18 cellular contexts compared by ENCODE assay signal in the genomic region with DNA sequence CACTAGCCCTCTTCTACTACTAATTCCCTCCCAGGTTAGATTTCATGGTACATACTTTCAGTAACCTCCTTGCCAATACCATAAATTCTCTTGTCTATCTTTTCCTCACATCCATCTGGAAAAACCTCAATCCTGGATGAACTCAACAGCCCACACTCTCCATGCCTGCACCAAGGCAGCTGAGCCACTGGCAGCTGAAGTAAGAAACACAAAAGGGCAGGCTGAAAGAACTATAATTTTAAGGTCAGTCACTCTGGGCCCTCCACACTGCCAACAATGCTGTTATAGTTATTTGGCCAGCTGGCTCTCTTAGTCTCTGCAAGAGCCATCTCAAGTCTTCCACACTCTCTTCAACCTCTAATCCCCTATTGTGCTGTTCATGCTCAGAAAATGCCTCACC.
"Had no signal": no experiment of that assay in that cellular context is flagged by ENCODE, and none has a peak within 500 bp of the region (broad histone marks: within the 10 kb centered on the region; RNA-seq: fewer than 3 reads in every experiment).

No MANE protein-coding gene starts in this region.

- H3K27me3 ChIP-seq: brain microvascular endothelial cell, neutrophil, pancreas, tibial artery, uterus had no signal

- DNase-seq: activated CD4-positive, alpha-beta T cell treated with anti-CD3 and anti-CD28 coated beads for 48 hours; activated CD4-positive, CD25-positive, alpha-beta regulatory T cell; activated CD8-positive, alpha-beta T cell treated with anti-CD3 and anti-CD28 coated beads for 36 hours; activated naive CD4-positive, alpha-beta T cell treated with anti-CD3 and anti-CD28 coated beads for 36 hours; activated T-cell treated with anti-CD3 and anti-CD28 coated beads, Interleukin-2, amount 50 U/mL, for 24 hours; brain microvascular endothelial cell; central memory CD4-positive, alpha-beta T cell; kidney; naive thymus-derived CD4-positive, alpha-beta T cell; pancreas; stimulated activated CD4-positive, alpha-beta T cell treated with anti-CD3 and anti-CD28 coated beads, Interleukin-12 subunit alpha, Interleukin-12 subunit beta, amount 100 ng/mL, for 4 hours; stimulated activated CD4-positive, alpha-beta T cell treated with anti-CD3 and anti-CD28 coated beads, Interleukin-1b, Interleukin-23, amount 100 ng/mL, for 48 hours; stimulated activated naive CD8-positive, alpha-beta T cell treated with anti-CD3 and anti-CD28 coated beads, Interleukin-15, Interleukin-2, amounts not matched to agents 100 U/mL and 50 U/mL, for 24 hours; T1000; tibial artery; uterus had no signal

- H3K4me3 ChIP-seq: pancreas, tibial artery, uterus had no signal

- ATAC-seq: activated CD8-positive, alpha-beta T cell treated with anti-CD3 and anti-CD28 coated beads for 36 hours; left lobe of liver; naive thymus-derived CD4-positive, alpha-beta T cell; pancreas; stimulated activated naive CD8-positive, alpha-beta T cell treated with anti-CD3 and anti-CD28 coated beads, Interleukin-15, Interleukin-2, amounts not matched to agents 100 U/mL and 50 U/mL, for 24 hours had no signal

- H3K36me3 ChIP-seq: brain microvascular endothelial cell, neutrophil, pancreas, tibial artery, uterus had no signal

- H3K9me3 ChIP-seq: neutrophil, pancreas, tibial artery, uterus had no signal

- H3K4me1 ChIP-seq: tibial artery, uterus had no signal

- H3K27ac ChIP-seq: brain microvascular endothelial cell, neutrophil, pancreas, tibial artery, uterus had no signal
